Comparison of ENCODE assay signal across 2 cellular contexts in genomic region chr7:157016024-157016351, GRCh38.
TF ChIP-seq lines count a peak whose summit lies in the region.

No MANE protein-coding gene starts in this region.

TF ChIP-seq in SK-N-SH, 30 proteins besides CTCF, POLR2A, EP300 and RAD21 (continued from another document):
- TF ChIP-seq REST (IDR thresholded peaks at IDR 0.05; ENCODE audit: low read depth, low read length) (no peak), FOXJ3 (CRISPR knock-in tag; IDR thresholded peaks at IDR 0.05) (no peak), SMC3 (IDR thresholded peaks at IDR 0.05; ENCODE audit: low read depth, low read length) (no peak), RFX5 (IDR thresholded peaks at IDR 0.05; ENCODE audit: low read length) (no peak), TCF12 (IDR thresholded peaks at IDR 0.05) (no peak), NFIC (IDR thresholded peaks at IDR 0.05; ENCODE audit: borderline replicate concordance) (no peak)

TF ChIP-seq in SK-N-SH treated with all-trans-retinoic acid at 6 μM for 48 hours, 23 proteins besides CTCF, POLR2A, EP300 and RAD21 (continued from another document):
- TF ChIP-seq POU6F1 (CRISPR knock-in tag; IDR thresholded peaks at IDR 0.05; ENCODE audit: borderline replicate concordance, low read depth) (no peak), SNAI2 (CRISPR knock-in tag; IDR thresholded peaks at IDR 0.05) (no peak), ZFP30 (CRISPR knock-in tag; IDR thresholded peaks at IDR 0.05) (no peak), BACH2 (CRISPR knock-in tag; IDR thresholded peaks at IDR 0.05; ENCODE audit: borderline replicate concordance) (no peak), ARNTL (CRISPR knock-in tag; IDR thresholded peaks at IDR 0.05; ENCODE audit: borderline replicate concordance, low read depth) (no peak), RARB (CRISPR knock-in tag; IDR thresholded peaks at IDR 0.05) (no peak), CSDC2 (CRISPR knock-in tag; IDR thresholded peaks at IDR 0.05) (no peak), ZC3H10 (CRISPR knock-in tag; IDR thresholded peaks at IDR 0.05) (no peak), TCF4 (CRISPR knock-in tag; IDR thresholded peaks at IDR 0.05; ENCODE audit: borderline replicate concordance) (no peak), GLIS3 (CRISPR knock-in tag; IDR thresholded peaks at IDR 0.05) (no peak), ZNF8 (CRISPR knock-in tag; IDR thresholded peaks at IDR 0.05) (no peak), PPARA (CRISPR knock-in tag; IDR thresholded peaks at IDR 0.05; ENCODE audit: borderline replicate concordance) (no peak)
- TF ChIP-seq, protein P1, sequence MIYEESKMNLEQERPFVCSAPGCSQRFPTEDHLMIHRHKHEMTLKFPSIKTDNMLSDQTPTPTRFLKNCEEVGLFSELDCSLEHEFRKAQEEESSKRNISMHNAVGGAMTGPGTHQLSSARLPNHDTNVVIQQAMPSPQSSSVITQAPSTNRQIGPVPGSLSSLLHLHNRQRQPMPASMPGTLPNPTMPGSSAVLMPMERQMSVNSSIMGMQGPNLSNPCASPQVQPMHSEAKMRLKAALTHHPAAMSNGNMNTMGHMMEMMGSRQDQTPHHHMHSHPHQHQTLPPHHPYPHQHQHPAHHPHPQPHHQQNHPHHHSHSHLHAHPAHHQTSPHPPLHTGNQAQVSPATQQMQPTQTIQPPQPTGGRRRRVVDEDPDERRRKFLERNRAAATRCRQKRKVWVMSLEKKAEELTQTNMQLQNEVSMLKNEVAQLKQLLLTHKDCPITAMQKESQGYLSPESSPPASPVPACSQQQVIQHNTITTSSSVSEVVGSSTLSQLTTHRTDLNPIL (CRISPR knock-in tag; IDR thresholded peaks at IDR 0.05; ENCODE audit: low read depth): no peak
